In the genomic region with DNA sequence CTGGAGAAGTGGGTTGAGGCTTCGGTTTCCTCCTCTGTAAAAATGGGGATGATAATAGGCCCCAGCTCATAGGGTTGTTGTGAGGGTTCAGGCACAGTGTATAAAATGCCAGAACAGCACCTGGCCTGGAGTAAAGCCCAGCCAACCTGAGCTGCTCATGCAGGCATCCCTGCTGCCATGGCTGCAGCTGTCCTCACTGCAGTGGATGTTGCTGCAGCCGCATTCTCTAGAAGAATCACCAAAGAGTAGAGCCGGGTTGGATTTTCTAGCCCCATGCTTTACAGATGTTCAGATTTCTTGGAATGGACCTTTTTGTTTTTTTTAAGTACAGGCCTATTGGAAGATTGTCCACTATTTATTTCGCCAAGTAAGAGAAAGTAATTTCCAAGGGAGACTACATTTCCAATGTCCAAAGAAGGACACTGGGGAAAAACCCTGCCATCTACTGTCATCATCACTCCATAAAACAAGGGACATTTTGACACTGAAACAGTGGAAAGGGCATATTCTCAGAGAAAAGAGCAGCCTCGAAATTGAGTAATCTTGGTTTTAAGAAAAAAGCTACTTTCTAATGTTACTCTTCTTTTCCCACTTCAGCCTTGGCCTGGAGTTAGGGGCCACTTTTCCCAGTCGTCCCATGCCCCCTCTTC, we compare ENCODE assay signal across 29 cellular contexts.
"Had no signal": no experiment of that assay in that cellular context is flagged by ENCODE, and none has a peak within 500 bp of the region (broad histone marks: within the 10 kb centered on the region; RNA-seq: fewer than 3 reads in every experiment).

No MANE protein-coding gene starts in this region.

- H3K4me3 ChIP-seq: adrenal gland, body of pancreas, breast epithelium, SJSA1 had no signal

- H3K27me3 Mint-ChIP-seq: activated CD4-positive, alpha-beta T cell treated with anti-CD3 and anti-CD28 coated beads, Interleukin-2, amount 10 ng/mL, durations not matched to agents 24 days and 14 days; activated CD8-positive, alpha-beta T cell treated with anti-CD3 and anti-CD28 coated beads for 36 hours had no signal

- H3K27me3 ChIP-seq: adrenal gland, body of pancreas, breast epithelium, SJSA1 had no signal

- H3K36me3 ChIP-seq: adrenal gland, breast epithelium, SJSA1 had no signal

- H3K27ac ChIP-seq: adrenal gland, breast epithelium, KMS-11, SJSA1 had no signal

- H3K27ac Mint-ChIP-seq: activated CD4-positive, alpha-beta T cell treated with anti-CD3 and anti-CD28 coated beads, Interleukin-2, amount 10 ng/mL, durations not matched to agents 24 days and 14 days; activated CD8-positive, alpha-beta T cell treated with anti-CD3 and anti-CD28 coated beads for 36 hours; activated naive CD4-positive, alpha-beta T cell treated with anti-CD3 and anti-CD28 coated beads for 36 hours; activated naive CD4-positive, alpha-beta T cell treated with anti-CD3 and anti-CD28 coated beads, Interleukin-2, amount 50 U/mL, for 72 hours; activated T-helper 1 cell treated with anti-CD3 and anti-CD28 coated beads, Interleukin-12 subunit alpha, Interleukin-12 subunit beta, Interleukin-2, Interleukin-4 antibody, amounts not matched to agents 30 ng/mL and 10 ng/mL and 1 ng/mL, durations not matched to agents 14 hours and 24 hours and 36 hours; T-helper 1 cell treated with Interleukin-12 subunit alpha and Interleukin-12 subunit beta and Interleukin-4 antibody, amounts not matched to agents 30 μg/mL and 1 μg/mL, for 36 hours; T-helper 2 cell treated with Interferon-gamma antibody and Interleukin-4, amounts not matched to agents 5 μg/mL and 100 μg/mL, for 36 hours had no signal

- H3K4me1 Mint-ChIP-seq: activated CD4-positive, alpha-beta T cell treated with anti-CD3 and anti-CD28 coated beads, Interleukin-2, amount 10 ng/mL, durations not matched to agents 24 days and 14 days had no signal

- DNase-seq: activated CD4-positive, alpha-beta T cell treated with anti-CD3 and anti-CD28 coated beads, Interleukin-2, amount 10 ng/mL, durations not matched to agents 24 days and 14 days; activated CD4-positive, alpha-beta T cell treated with anti-CD3 and anti-CD28 coated beads, Interleukin-2, amount 50 U/mL, for 4 hours; activated CD8-positive, alpha-beta memory T cell treated with anti-CD3 and anti-CD28 coated beads, Interleukin-2, amount 50 U/mL, for 4 hours; activated CD8-positive, alpha-beta T cell treated with anti-CD3 and anti-CD28 coated beads for 36 hours; activated gamma-delta T cell treated with Interleukin-2 at 50 U/mL for 16 hours; activated naive CD4-positive, alpha-beta T cell treated with anti-CD3 and anti-CD28 coated beads for 36 hours; activated T-cell treated with anti-CD3 and anti-CD28 coated beads for 4 hours; activated T-cell treated with anti-CD3 and anti-CD28 coated beads, Interleukin-2, amount 50 U/mL, for 4 hours; body of pancreas; MM.1S; MV-4-11; NCI-H1092; NCI-H1694 treated with DMSO at 0.1 percent for 48 hours; NCI-H2029; NCI-H345; NCI-H510A; NCI-H526; NCI-H774; SHP77; SK-N-SH had no signal

- H3K9ac ChIP-seq: KMS-11, SK-N-SH had no signal

- H3K4me1 ChIP-seq: adrenal gland, breast epithelium, SJSA1 had no signal

- H3K4me3 Mint-ChIP-seq: activated CD4-positive, alpha-beta T cell treated with anti-CD3 and anti-CD28 coated beads, Interleukin-2, amount 10 ng/mL, durations not matched to agents 24 days and 14 days; activated CD8-positive, alpha-beta T cell treated with anti-CD3 and anti-CD28 coated beads for 36 hours; activated naive CD4-positive, alpha-beta T cell treated with anti-CD3 and anti-CD28 coated beads for 36 hours; activated T-cell treated with anti-CD3 and anti-CD28 coated beads, Interleukin-2, amount 50 U/mL, for 4 hours; activated T-helper 1 cell treated with anti-CD3 and anti-CD28 coated beads, Interleukin-12 subunit alpha, Interleukin-12 subunit beta, Interleukin-2, Interleukin-4 antibody, amounts not matched to agents 30 ng/mL and 10 ng/mL and 1 ng/mL, durations not matched to agents 14 hours and 24 hours and 36 hours; T-helper 1 cell treated with Interleukin-12 subunit alpha and Interleukin-12 subunit beta and Interleukin-4 antibody, amounts not matched to agents 30 μg/mL and 1 μg/mL, for 36 hours; T-helper 2 cell treated with Interferon-gamma antibody and Interleukin-4, amounts not matched to agents 5 μg/mL and 100 μg/mL, for 36 hours had no signal

- ATAC-seq: activated CD8-positive, alpha-beta T cell treated with anti-CD3 and anti-CD28 coated beads for 36 hours; activated naive CD4-positive, alpha-beta T cell treated with anti-CD3 and anti-CD28 coated beads, Interleukin-2, amount 50 U/mL, for 72 hours; activated T-cell treated with anti-CD3 and anti-CD28 coated beads, Interleukin-2, amount 50 U/mL, for 4 hours; body of pancreas; Panc1 had no signal

- H3K9me3 Mint-ChIP-seq: activated CD4-positive, alpha-beta T cell treated with anti-CD3 and anti-CD28 coated beads, Interleukin-2, amount 10 ng/mL, durations not matched to agents 24 days and 14 days; activated CD8-positive, alpha-beta T cell treated with anti-CD3 and anti-CD28 coated beads for 36 hours; activated naive CD4-positive, alpha-beta T cell treated with anti-CD3 and anti-CD28 coated beads for 36 hours; activated naive CD4-positive, alpha-beta T cell treated with anti-CD3 and anti-CD28 coated beads, Interleukin-2, amount 50 U/mL, for 72 hours; activated T-cell treated with anti-CD3 and anti-CD28 coated beads, Interleukin-2, amount 50 U/mL, for 4 hours; activated T-helper 1 cell treated with anti-CD3 and anti-CD28 coated beads, Interleukin-12 subunit alpha, Interleukin-12 subunit beta, Interleukin-2, Interleukin-4 antibody, amounts not matched to agents 30 ng/mL and 10 ng/mL and 1 ng/mL, durations not matched to agents 14 hours and 24 hours and 36 hours; T-helper 1 cell treated with Interleukin-12 subunit alpha and Interleukin-12 subunit beta and Interleukin-4 antibody, amounts not matched to agents 30 μg/mL and 1 μg/mL, for 36 hours; T-helper 2 cell treated with Interferon-gamma antibody and Interleukin-4, amounts not matched to agents 5 μg/mL and 100 μg/mL, for 36 hours had no signal

- H3K4me2 ChIP-seq: KMS-11, SK-N-SH had no signal

- H3K36me3 Mint-ChIP-seq: activated naive CD4-positive, alpha-beta T cell treated with anti-CD3 and anti-CD28 coated beads, Interleukin-2, amount 50 U/mL, for 72 hours had no signal

- H3K9me3 ChIP-seq: adrenal gland, body of pancreas, breast epithelium, SJSA1, SK-N-SH had no signal
